ENCODE assay signal across 30 cellular contexts in the genomic region with DNA sequence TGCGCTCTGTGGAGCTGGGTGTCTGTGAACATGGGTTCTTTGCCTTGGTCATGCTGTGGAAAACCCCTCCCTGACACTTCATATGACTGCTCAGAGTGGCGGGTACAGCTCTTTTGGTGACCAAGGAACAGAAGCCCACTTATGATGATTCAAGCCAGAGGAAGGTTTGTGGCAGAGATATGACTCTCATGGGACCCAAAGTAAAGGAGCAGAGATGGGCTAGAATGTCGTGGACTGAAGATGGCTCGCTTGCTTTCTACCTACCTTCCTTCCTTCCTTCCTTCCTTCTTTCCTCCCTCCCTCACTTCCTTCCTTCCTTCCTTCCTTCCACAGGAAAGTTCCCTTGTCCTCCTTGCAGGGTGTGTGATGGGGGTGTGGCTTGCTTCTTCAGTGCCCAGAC.
"Had no signal": no experiment of that assay in that cellular context is flagged by ENCODE, and none has a peak within 500 bp of the region (broad histone marks: within the 10 kb centered on the region; RNA-seq: fewer than 3 reads in every experiment).

No MANE protein-coding gene starts in this region.

- H3K4me3 Mint-ChIP-seq: activated CD4-positive, alpha-beta memory T cell treated with anti-CD3 and anti-CD28 coated beads for 36 hours; activated CD4-positive, alpha-beta T cell treated with anti-CD3 and anti-CD28 coated beads for 36 hours; activated CD4-positive, alpha-beta T cell treated with anti-CD3 and anti-CD28 coated beads, Interleukin-2, amount 10 ng/mL, durations not matched to agents 24 days and 14 days; activated CD8-positive, alpha-beta memory T cell treated with anti-CD3 and anti-CD28 coated beads, Interleukin-2, amount 10 ng/mL, durations not matched to agents 7 days and 5 days; activated CD8-positive, alpha-beta T cell treated with anti-CD3 and anti-CD28 coated beads, Interleukin-2, amount 10 ng/mL, durations not matched to agents 7 days and 5 days; activated naive CD4-positive, alpha-beta T cell treated with anti-CD3 and anti-CD28 coated beads, Interleukin-2, amount 10 ng/mL, durations not matched to agents 7 days and 5 days; activated naive CD8-positive, alpha-beta T cell treated with anti-CD3 and anti-CD28 coated beads, Interleukin-2, amount 10 ng/mL, durations not matched to agents 7 days and 5 days; effector memory CD8-positive, alpha-beta T cell; T-helper 17 cell; T-helper 2 cell treated with Interferon-gamma antibody and Interleukin-4, amounts not matched to agents 5 μg/mL and 100 μg/mL, for 36 hours had no signal

- H3K79me2 ChIP-seq: hepatocyte had no signal

- H3K27ac Mint-ChIP-seq: activated CD4-positive, alpha-beta memory T cell treated with anti-CD3 and anti-CD28 coated beads for 36 hours; activated CD4-positive, alpha-beta T cell treated with anti-CD3 and anti-CD28 coated beads for 36 hours; activated CD4-positive, alpha-beta T cell treated with anti-CD3 and anti-CD28 coated beads, Interleukin-2, amount 10 ng/mL, durations not matched to agents 24 days and 14 days; activated CD8-positive, alpha-beta memory T cell treated with anti-CD3 and anti-CD28 coated beads, Interleukin-2, amount 10 ng/mL, durations not matched to agents 7 days and 5 days; activated CD8-positive, alpha-beta T cell treated with anti-CD3 and anti-CD28 coated beads, Interleukin-2, amount 10 ng/mL, durations not matched to agents 7 days and 5 days; activated naive CD4-positive, alpha-beta T cell treated with anti-CD3 and anti-CD28 coated beads, Interleukin-2, amount 10 ng/mL, durations not matched to agents 7 days and 5 days; activated naive CD4-positive, alpha-beta T cell treated with anti-CD3 and anti-CD28 coated beads, Interleukin-2, amount 50 U/mL, for 72 hours; activated naive CD8-positive, alpha-beta T cell treated with anti-CD3 and anti-CD28 coated beads, Interleukin-2, amount 10 ng/mL, durations not matched to agents 7 days and 5 days; effector memory CD8-positive, alpha-beta T cell; T-helper 17 cell; T-helper 2 cell treated with Interferon-gamma antibody and Interleukin-4, amounts not matched to agents 5 μg/mL and 100 μg/mL, for 36 hours had no signal

- H3K36me3 ChIP-seq: brain microvascular endothelial cell, esophagus muscularis mucosa, gastroesophageal sphincter, heart right ventricle had no signal

- H3K4me1 ChIP-seq: esophagus muscularis mucosa, gastroesophageal sphincter had no signal

- DNase-seq: activated CD4-positive, alpha-beta memory T cell treated with anti-CD3 and anti-CD28 coated beads for 36 hours; activated CD4-positive, alpha-beta T cell treated with anti-CD3 and anti-CD28 coated beads for 36 hours; activated CD4-positive, alpha-beta T cell treated with anti-CD3 and anti-CD28 coated beads, Interleukin-2, amount 10 ng/mL, durations not matched to agents 24 days and 14 days; activated CD4-positive, CD25-positive, alpha-beta regulatory T cell; activated CD4-positive, CD25-positive, alpha-beta regulatory T cell treated with anti-CD3 and anti-CD28 coated beads, Interleukin-2, amount 50 U/mL, for 72 hours; activated CD8-positive, alpha-beta memory T cell treated with anti-CD3 and anti-CD28 coated beads, Interleukin-2, amount 10 ng/mL, durations not matched to agents 7 days and 5 days; activated CD8-positive, alpha-beta memory T cell treated with anti-CD3 and anti-CD28 coated beads, Interleukin-2, amount 50 U/mL, for 4 hours; activated CD8-positive, alpha-beta T cell treated with anti-CD3 and anti-CD28 coated beads, Interleukin-2, amount 10 ng/mL, durations not matched to agents 7 days and 5 days; activated gamma-delta T cell; activated naive CD4-positive, alpha-beta T cell; activated naive CD4-positive, alpha-beta T cell treated with anti-CD3 and anti-CD28 coated beads, Interleukin-2, amount 10 ng/mL, durations not matched to agents 7 days and 5 days; activated naive CD8-positive, alpha-beta T cell treated with anti-CD3 and anti-CD28 coated beads, Interleukin-2, amount 10 ng/mL, durations not matched to agents 7 days and 5 days; activated T-cell treated with anti-CD3 and anti-CD28 coated beads, Interleukin-2, amount 50 U/mL, for 1 hour; activated T-cell treated with anti-CD3 and anti-CD28 coated beads, Interleukin-2, amount 50 U/mL, for 48 hours; brain microvascular endothelial cell; caudate nucleus; cortex of kidney; dermis blood vessel endothelial cell; effector CD4-positive, alpha-beta T cell; effector memory CD8-positive, alpha-beta T cell; erythroblast; foreskin melanocyte; heart right ventricle; T-helper 17 cell; T1000 had no signal

- H3K4me3 ChIP-seq: esophagus muscularis mucosa, gastroesophageal sphincter, heart right ventricle, hepatocyte had no signal

- H3K4me1 Mint-ChIP-seq: activated CD4-positive, alpha-beta T cell treated with anti-CD3 and anti-CD28 coated beads for 36 hours; T-helper 17 cell had no signal

- H3K4me2 ChIP-seq: hepatocyte had no signal

- H2AFZ ChIP-seq: hepatocyte had no signal

- H3K27me3 ChIP-seq: brain microvascular endothelial cell, heart right ventricle had no signal

- H3K9me3 Mint-ChIP-seq: activated CD4-positive, alpha-beta memory T cell treated with anti-CD3 and anti-CD28 coated beads for 36 hours; activated CD4-positive, alpha-beta T cell treated with anti-CD3 and anti-CD28 coated beads, Interleukin-2, amount 10 ng/mL, durations not matched to agents 24 days and 14 days; activated naive CD4-positive, alpha-beta T cell treated with anti-CD3 and anti-CD28 coated beads, Interleukin-2, amount 10 ng/mL, durations not matched to agents 7 days and 5 days; activated naive CD4-positive, alpha-beta T cell treated with anti-CD3 and anti-CD28 coated beads, Interleukin-2, amount 50 U/mL, for 72 hours; effector memory CD8-positive, alpha-beta T cell; T-helper 2 cell treated with Interferon-gamma antibody and Interleukin-4, amounts not matched to agents 5 μg/mL and 100 μg/mL, for 36 hours had no signal

- H3K27ac ChIP-seq: brain microvascular endothelial cell, esophagus muscularis mucosa, gastroesophageal sphincter, heart right ventricle, hepatocyte had no signal

- H3K36me3 Mint-ChIP-seq: activated CD4-positive, alpha-beta memory T cell treated with anti-CD3 and anti-CD28 coated beads for 36 hours; activated CD8-positive, alpha-beta memory T cell treated with anti-CD3 and anti-CD28 coated beads, Interleukin-2, amount 10 ng/mL, durations not matched to agents 7 days and 5 days; activated naive CD4-positive, alpha-beta T cell treated with anti-CD3 and anti-CD28 coated beads, Interleukin-2, amount 10 ng/mL, durations not matched to agents 7 days and 5 days; activated naive CD4-positive, alpha-beta T cell treated with anti-CD3 and anti-CD28 coated beads, Interleukin-2, amount 50 U/mL, for 72 hours; activated naive CD8-positive, alpha-beta T cell treated with anti-CD3 and anti-CD28 coated beads, Interleukin-2, amount 10 ng/mL, durations not matched to agents 7 days and 5 days had no signal

- H3K9me3 ChIP-seq: esophagus muscularis mucosa, gastroesophageal sphincter, heart right ventricle had no signal

- ATAC-seq: activated CD4-positive, alpha-beta T cell treated with anti-CD3 and anti-CD28 coated beads for 36 hours; activated CD8-positive, alpha-beta memory T cell treated with anti-CD3 and anti-CD28 coated beads, Interleukin-2, amount 10 ng/mL, durations not matched to agents 7 days and 5 days; activated CD8-positive, alpha-beta T cell treated with anti-CD3 and anti-CD28 coated beads, Interleukin-2, amount 10 ng/mL, durations not matched to agents 7 days and 5 days; activated naive CD4-positive, alpha-beta T cell treated with anti-CD3 and anti-CD28 coated beads, Interleukin-2, amount 50 U/mL, for 72 hours; effector memory CD8-positive, alpha-beta T cell; gastroesophageal sphincter; heart right ventricle; T-helper 17 cell had no signal
